Comparison of ENCODE assay signal across 18 cellular contexts in genomic region chr11:19519344-19519743, GRCh38.
A peak's percentile ranks its signal among the peaks of the same experiment; 100 is the strongest.
DNase-seq lines count a peak whose midpoint lies in the region; ATAC-seq and TF ChIP-seq lines count a peak whose summit lies in the region.
"Had no signal": no experiment of that assay in that cellular context is flagged by ENCODE, and none has a peak within 500 bp of the region (broad histone marks: within the 10 kb centered on the region; RNA-seq: fewer than 3 reads in every experiment).

No MANE protein-coding gene starts in this region.

- no peak overlapping the region for H3K4me2 ChIP-seq in Loucy (ENCODE audit: low read depth, low read length, poor library complexity, severe bottlenecking)
- H3K4me2 ChIP-seq in neural progenitor cell = peak overlapping the region; percentile 61

- H3K36me3 Mint-ChIP-seq in brain (no peaks in the 10 kb centered on the region), neural progenitor cell (no peaks in the 10 kb centered on the region), endothelial cell (ENCODE audit: low read depth, unreplicated experiment) (no peaks in the 10 kb centered on the region)

- H3K36me3 ChIP-seq in Loucy (ENCODE audit: insufficient read depth, low read length) (no peaks in the 10 kb centered on the region), neural progenitor cell (no peaks in the 10 kb centered on the region)
- H3K36me3 ChIP-seq: MG63 had no signal

- H3K4me3 Mint-ChIP-seq in brain = peak overlapping the region in 2 of 5 experiments; percentile 13 to 28
- no peak overlapping the region for H3K4me3 Mint-ChIP-seq in neural progenitor cell
- no peak overlapping the region for H3K4me3 Mint-ChIP-seq in endothelial cell (ENCODE audit: unreplicated experiment)

- H4K20me1 ChIP-seq in Loucy (ENCODE audit: insufficient read depth, low read length, poor library complexity, severe bottlenecking) (no peaks in the 10 kb centered on the region), neural progenitor cell (ENCODE audit: low read depth) (peaks cover 10% of the 10 kb centered on the region)

- H3K9ac ChIP-seq in Loucy (ENCODE audit: low read depth, low read length, poor library complexity, severe bottlenecking) (no peak overlapping the region), neural progenitor cell (no peak overlapping the region)
- H3K9ac ChIP-seq: GM23248 had no signal

- H3K4me3 ChIP-seq in Loucy (ENCODE audit: low read length, poor library complexity, severe bottlenecking) = no peak overlapping the region
- no peak overlapping the region for H3K4me3 ChIP-seq in neural progenitor cell
- H3K4me3 ChIP-seq: GM23248, MG63, SK-N-MC had no signal

- H3K4me1 Mint-ChIP-seq in brain (peaks cover 39% of the 10 kb centered on the region), neural progenitor cell (peaks cover 42% of the 10 kb centered on the region), endothelial cell (ENCODE audit: unreplicated experiment) (no peaks in the 10 kb centered on the region)

- H3K9me3 Mint-ChIP-seq in brain = peaks cover 0 to 2% (median 0%) of the 10 kb centered on the region in 5 experiments
- no peaks in the 10 kb centered on the region for H3K9me3 Mint-ChIP-seq in neural progenitor cell
- no peaks in the 10 kb centered on the region for H3K9me3 Mint-ChIP-seq in endothelial cell (ENCODE audit: unreplicated experiment)

- TF ChIP-seq CTCF in GM12872 (IDR thresholded peaks at IDR 0.05; ENCODE audit: insufficient read depth, low read depth, low read length) (0 out of 3 replicates have a peak, but pooled peaks have one; percentile 23), Loucy (conservative IDR thresholded peaks at IDR 0.05; ENCODE audit: low read length) (peak; percentile 25; the same call in 1 of the 2 replicates), brain (conservative IDR thresholded peaks at IDR 0.05) (no peak), neural progenitor cell (IDR thresholded peaks at IDR 0.05) (no peak), endothelial cell (IDR thresholded peaks at IDR 0.05; ENCODE audit: unreplicated experiment) (no peak)

- no peaks in the 10 kb centered on the region for H3F3A ChIP-seq in Loucy (ENCODE audit: low read depth)
- peaks cover 15% of the 10 kb centered on the region for H3F3A ChIP-seq in neural progenitor cell (ENCODE audit: low read depth)

- H3K4me1 ChIP-seq in Loucy (ENCODE audit: insufficient read depth, low read length, poor library complexity, severe bottlenecking) (peaks cover 14% of the 10 kb centered on the region), neural progenitor cell (peaks cover 31% of the 10 kb centered on the region)

- H2AFZ ChIP-seq in Loucy (ENCODE audit: low read length) (no peak overlapping the region), neural progenitor cell (replicated peaks) (no peak overlapping the region)
- H2AFZ ChIP-seq: GM23248 had no signal

- no peak for DNase-seq in neural progenitor cell (ENCODE audit: low spot score)
- DNase-seq in endothelial cell (ENCODE audit: low spot score) = no peak
- DNase-seq in NCI-H2227 (lab: John Stamatoyannopoulos, UW; ENCODE audit: unreplicated experiment) = no peak
- no peak for DNase-seq in stimulated activated CD4-positive, alpha-beta T cell treated with anti-CD3 and anti-CD28 coated beads, Interleukin-12 subunit alpha, Interleukin-12 subunit beta, amount 100 ng/mL, for 4 hours
- DNase-seq in stimulated activated naive CD8-positive, alpha-beta T cell treated with anti-CD3 and anti-CD28 coated beads, Interleukin-15, Interleukin-2, amounts not matched to agents 100 U/mL and 50 U/mL, for 24 hours = no peak
- DNase-seq: GM23248, Karpas-422, MG63, NCI-H1436 treated with DMSO at 0.1 percent for 48 hours, NCI-H2029, NCI-H2171, NCI-H446 treated with DMSO at 0.1 percent for 48 hours, Right ventricle myocardium superior had no signal

- no peak for ATAC-seq in stimulated activated naive CD8-positive, alpha-beta T cell treated with anti-CD3 and anti-CD28 coated beads, Interleukin-15, Interleukin-2, amounts not matched to agents 100 U/mL and 50 U/mL, for 24 hours

- H3K27ac Mint-ChIP-seq in brain = peak overlapping the region in 3 of 5 experiments; percentile 71 to 93 (median 72)
- H3K27ac Mint-ChIP-seq in neural progenitor cell = no peak overlapping the region
- H3K27ac Mint-ChIP-seq in endothelial cell (ENCODE audit: unreplicated experiment) = no peak overlapping the region

- H3K79me2 ChIP-seq in Loucy (ENCODE audit: insufficient read depth, low read length) (no peaks in the 10 kb centered on the region), neural progenitor cell (ENCODE audit: low read depth) (no peaks in the 10 kb centered on the region)

- H3K27me3 Mint-ChIP-seq in brain (peaks cover 52% of the 10 kb centered on the region), neural progenitor cell (ENCODE audit: insufficient read depth, low read depth) (peaks cover 10% of the 10 kb centered on the region), endothelial cell (ENCODE audit: unreplicated experiment) (peaks cover 2% of the 10 kb centered on the region)

- peak overlapping the region; percentile 39 for H3K27ac ChIP-seq in neural progenitor cell
- H3K27ac ChIP-seq: C4-2B, GM23248, SK-N-MC had no signal

- no peaks in the 10 kb centered on the region for H3K9me2 ChIP-seq in Loucy (replicated peaks; ENCODE audit: low read depth, low read length)

- H3K27me3 ChIP-seq in Loucy (ENCODE audit: insufficient read depth, low read length, poor library complexity, severe bottlenecking) = no peaks in the 10 kb centered on the region
- H3K27me3 ChIP-seq in neural progenitor cell = peaks cover 66% of the 10 kb centered on the region
- H3K27me3 ChIP-seq: MG63 had no signal

- H3K9me3 ChIP-seq in Loucy (ENCODE audit: insufficient read depth, low read depth, low read length) = no peaks in the 10 kb centered on the region
- H3K9me3 ChIP-seq in neural progenitor cell (ENCODE audit: low read depth) = no peaks in the 10 kb centered on the region
- H3K9me3 ChIP-seq: MG63 had no signal

Comparison
In these comparisons a context has a peak if more than half of its experiments do, and no peak if none do; other contexts are left out.
1. CTCF ChIP-seq: peak in GM12872 (single experiment) and Loucy (single experiment); none in brain (0 of 2), neural progenitor cell (single experiment) and endothelial cell (single experiment).
2. H3K27ac Mint-ChIP-seq: peak in brain (3 of 5); none in neural progenitor cell (single experiment) and endothelial cell (single experiment).